In genomic region chr20:1809121-1809520, GRCh38 we compare ENCODE assay signal across 12 cellular contexts.
DNase-seq lines count a peak whose midpoint lies in the region; ATAC-seq and TF ChIP-seq lines count a peak whose summit lies in the region.
"Had no signal": no experiment of that assay in that cellular context is flagged by ENCODE, and none has a peak within 500 bp of the region (broad histone marks: within the 10 kb centered on the region; RNA-seq: fewer than 3 reads in every experiment).

No MANE protein-coding gene starts in this region.

- no peak overlapping the region for H2AFZ ChIP-seq in fibroblast of lung (ENCODE audit: low read length)

- no peak overlapping the region for H3K27ac Mint-ChIP-seq in activated naive CD4-positive, alpha-beta T cell treated with anti-CD3 and anti-CD28 coated beads for 36 hours
- H3K27ac Mint-ChIP-seq in naive thymus-derived CD4-positive, alpha-beta T cell: no peak overlapping the region
- no peak overlapping the region for H3K27ac Mint-ChIP-seq in T-helper 2 cell treated with Interferon-gamma antibody and Interleukin-4, amounts not matched to agents 5 μg/mL and 100 μg/mL, for 36 hours
- H3K27ac Mint-ChIP-seq in activated T-cell treated with anti-CD3 and anti-CD28 coated beads, Interleukin-2, amount 50 U/mL, for 24 hours: no peak overlapping the region
- H3K27ac Mint-ChIP-seq: activated CD4-positive, alpha-beta T cell treated with anti-CD3 and anti-CD28 coated beads, Interleukin-2, amount 10 ng/mL, durations not matched to agents 24 days and 14 days had no signal

- H3K4me1 ChIP-seq in fibroblast of lung (ENCODE audit: control insufficient read depth, extremely low read depth, insufficient read depth, low read length) (peaks cover 40% of the 10 kb centered on the region), thoracic aorta (ENCODE audit: control insufficient read depth in 1 of 2, low read depth in 2 of 2) (peaks cover 32 to 53% of the 10 kb centered on the region in 2 donors)
- no peaks in the 10 kb centered on the region for H3K4me1 ChIP-seq in naive thymus-derived CD4-positive, alpha-beta T cell (ENCODE audit: control insufficient read depth in 2 of 2, insufficient read depth in 2 of 2, low read length in 2 of 2)

- TF ChIP-seq CTCF in fibroblast of lung (conservative IDR thresholded peaks at IDR 0.05 in 1 of 2, IDR thresholded peaks at IDR 0.05 in 1 of 2; ENCODE audit: low read depth in 1 of 2, low read length in 2 of 2): no peak
- no peak for TF ChIP-seq CTCF in thoracic aorta (IDR thresholded peaks at IDR 0.05)

- peak overlapping the region; percentile 81 for H3K27ac ChIP-seq in fibroblast of lung (ENCODE audit: insufficient read depth, low read length)
- peak overlapping the region; percentile 10 to 73 for H3K27ac ChIP-seq in thoracic aorta
- no peak overlapping the region for H3K27ac ChIP-seq in naive thymus-derived CD4-positive, alpha-beta T cell (ENCODE audit: low read depth, low read length)

- no peaks in the 10 kb centered on the region for H3K79me2 ChIP-seq in fibroblast of lung (ENCODE audit: control insufficient read depth, insufficient read depth, low read length)

- H3K36me3 Mint-ChIP-seq in activated naive CD4-positive, alpha-beta T cell treated with anti-CD3 and anti-CD28 coated beads for 36 hours (ENCODE audit: low read depth): no peaks in the 10 kb centered on the region
- H3K36me3 Mint-ChIP-seq in naive thymus-derived CD4-positive, alpha-beta T cell: no peaks in the 10 kb centered on the region
- H3K36me3 Mint-ChIP-seq in T-helper 2 cell treated with Interferon-gamma antibody and Interleukin-4, amounts not matched to agents 5 μg/mL and 100 μg/mL, for 36 hours (ENCODE audit: low read depth): no peaks in the 10 kb centered on the region
- no peaks in the 10 kb centered on the region for H3K36me3 Mint-ChIP-seq in activated T-cell treated with anti-CD3 and anti-CD28 coated beads, Interleukin-2, amount 50 U/mL, for 24 hours (ENCODE audit: low read depth)

- no peak overlapping the region for H3K9ac ChIP-seq in fibroblast of lung (ENCODE audit: insufficient read depth, low read length)

- H3K4me2 ChIP-seq in fibroblast of lung (ENCODE audit: extremely low read depth, insufficient read depth, low read length): peak overlapping the region; percentile 1

- no peaks in the 10 kb centered on the region for H4K20me1 ChIP-seq in fibroblast of lung (ENCODE audit: control insufficient read depth, extremely low read depth, insufficient read depth, low read length)

- no peak for ATAC-seq in thoracic aorta (ENCODE audit: insufficient number of reproducible peaks, low FRiP score, low read depth)
- ATAC-seq in naive thymus-derived CD4-positive, alpha-beta T cell: no peak

- no peak overlapping the region for H3K4me3 Mint-ChIP-seq in activated naive CD4-positive, alpha-beta T cell treated with anti-CD3 and anti-CD28 coated beads for 36 hours
- no peak overlapping the region for H3K4me3 Mint-ChIP-seq in naive thymus-derived CD4-positive, alpha-beta T cell
- H3K4me3 Mint-ChIP-seq in T-helper 2 cell treated with Interferon-gamma antibody and Interleukin-4, amounts not matched to agents 5 μg/mL and 100 μg/mL, for 36 hours: no peak overlapping the region
- H3K4me3 Mint-ChIP-seq in activated T-cell treated with anti-CD3 and anti-CD28 coated beads, Interleukin-2, amount 50 U/mL, for 24 hours: no peak overlapping the region
- H3K4me3 Mint-ChIP-seq: activated CD4-positive, alpha-beta T cell treated with anti-CD3 and anti-CD28 coated beads, Interleukin-2, amount 10 ng/mL, durations not matched to agents 24 days and 14 days; neural crest cell had no signal

- H3K36me3 ChIP-seq in fibroblast of lung (ENCODE audit: control insufficient read depth, insufficient read depth, low read length): no peaks in the 10 kb centered on the region
- H3K36me3 ChIP-seq in thoracic aorta: no peaks in the 10 kb centered on the region
- no peaks in the 10 kb centered on the region for H3K36me3 ChIP-seq in naive thymus-derived CD4-positive, alpha-beta T cell (ENCODE audit: control insufficient read depth in 2 of 3, insufficient read depth in 3 of 3, low read length in 3 of 3)

- H3K4me3 ChIP-seq in fibroblast of lung (replicated peaks in 1 of 4; ENCODE audit: control extremely low read depth in 1 of 4, insufficient read depth in 1 of 4, low read depth in 3 of 4, low read length in 4 of 4) (no peak overlapping the region), thoracic aorta (no peak overlapping the region)
- H3K4me3 ChIP-seq in naive thymus-derived CD4-positive, alpha-beta T cell (ENCODE audit: low read length): no peak overlapping the region

- peaks cover 25% of the 10 kb centered on the region for H3K27me3 Mint-ChIP-seq in activated naive CD4-positive, alpha-beta T cell treated with anti-CD3 and anti-CD28 coated beads for 36 hours (ENCODE audit: low read depth)
- peaks cover 12 to 45% (median 27%) of the 10 kb centered on the region in 5 donors for H3K27me3 Mint-ChIP-seq in naive thymus-derived CD4-positive, alpha-beta T cell
- H3K27me3 Mint-ChIP-seq in T-helper 2 cell treated with Interferon-gamma antibody and Interleukin-4, amounts not matched to agents 5 μg/mL and 100 μg/mL, for 36 hours (ENCODE audit: low read depth): peaks cover 29% of the 10 kb centered on the region
- peaks cover 51% of the 10 kb centered on the region for H3K27me3 Mint-ChIP-seq in activated T-cell treated with anti-CD3 and anti-CD28 coated beads, Interleukin-2, amount 50 U/mL, for 24 hours

- POLR2A ChIA-PET in naive thymus-derived CD4-positive, alpha-beta T cell (lab: Charles Lee): no interaction called here

- DNase-seq in activated naive CD4-positive, alpha-beta T cell treated with anti-CD3 and anti-CD28 coated beads for 36 hours: peak; percentile 25
- DNase-seq in activated naive CD4-positive, alpha-beta T cell treated with anti-CD3 and anti-CD28 coated beads, Interleukin-2, amount 50 U/mL, for 16 hours: no peak
- DNase-seq in T1000 (lab: John Stamatoyannopoulos, UW) (peak; percentile 29), fibroblast of lung (ENCODE audit: low read depth in 2 of 2) (peak; percentile 60 to 96), thoracic aorta (ENCODE audit: low spot score) (no peak)
- no peak for DNase-seq in naive thymus-derived CD4-positive, alpha-beta T cell
- no peak for DNase-seq in T-helper 2 cell treated with Interferon-gamma antibody and Interleukin-4, amounts not matched to agents 5 μg/mL and 100 μg/mL, for 36 hours (ENCODE audit: low spot score)
- no peak for DNase-seq in activated T-cell treated with anti-CD3 and anti-CD28 coated beads, Interleukin-2, amount 50 U/mL, for 24 hours
- DNase-seq: activated CD4-positive, alpha-beta T cell treated with anti-CD3 and anti-CD28 coated beads, Interleukin-2, amount 10 ng/mL, durations not matched to agents 24 days and 14 days; amygdala; stimulated activated CD4-positive, alpha-beta T cell treated with anti-CD3 and anti-CD28 coated beads, Interleukin-4, amount 100 ng/mL, for 24 hours had no signal

- H3K27me3 ChIP-seq in fibroblast of lung (ENCODE audit: control insufficient read depth, insufficient read depth, low read length) (no peaks in the 10 kb centered on the region), thoracic aorta (replicated peaks; ENCODE audit: insufficient read depth) (no peaks in the 10 kb centered on the region)
- peaks cover 0 to 4% of the 10 kb centered on the region in 2 donors for H3K27me3 ChIP-seq in naive thymus-derived CD4-positive, alpha-beta T cell (ENCODE audit: control insufficient read depth in 2 of 2, insufficient read depth in 2 of 2, low read length in 2 of 2)

- no peaks in the 10 kb centered on the region for H3K9me3 Mint-ChIP-seq in activated naive CD4-positive, alpha-beta T cell treated with anti-CD3 and anti-CD28 coated beads for 36 hours
- peaks cover 0 to 2% (median 0%) of the 10 kb centered on the region in 11 donors for H3K9me3 Mint-ChIP-seq in naive thymus-derived CD4-positive, alpha-beta T cell
- H3K9me3 Mint-ChIP-seq in T-helper 2 cell treated with Interferon-gamma antibody and Interleukin-4, amounts not matched to agents 5 μg/mL and 100 μg/mL, for 36 hours: no peaks in the 10 kb centered on the region
- no peaks in the 10 kb centered on the region for H3K9me3 Mint-ChIP-seq in activated T-cell treated with anti-CD3 and anti-CD28 coated beads, Interleukin-2, amount 50 U/mL, for 24 hours
- H3K9me3 Mint-ChIP-seq: activated CD4-positive, alpha-beta T cell treated with anti-CD3 and anti-CD28 coated beads, Interleukin-2, amount 10 ng/mL, durations not matched to agents 24 days and 14 days; neural crest cell had no signal

- CTCF ChIA-PET in activated naive CD4-positive, alpha-beta T cell treated with anti-CD3 and anti-CD28 coated beads for 36 hours (lab: Charles Lee): interaction anchor here (1.3 kb wide), 1 partner anchor 9 kb away, joined by 3 read pairs; no protein-coding TSS in a partner anchor
- CTCF ChIA-PET in naive thymus-derived CD4-positive, alpha-beta T cell (lab: Charles Lee): no interaction called here

- H3K4me1 Mint-ChIP-seq in activated naive CD4-positive, alpha-beta T cell treated with anti-CD3 and anti-CD28 coated beads for 36 hours (ENCODE audit: low read depth): peaks cover 23% of the 10 kb centered on the region
- peaks cover 0 to 11% (median 9%) of the 10 kb centered on the region in 7 donors for H3K4me1 Mint-ChIP-seq in naive thymus-derived CD4-positive, alpha-beta T cell
- H3K4me1 Mint-ChIP-seq in T-helper 2 cell treated with Interferon-gamma antibody and Interleukin-4, amounts not matched to agents 5 μg/mL and 100 μg/mL, for 36 hours (ENCODE audit: low read depth): peaks cover 4% of the 10 kb centered on the region
- peaks cover 14% of the 10 kb centered on the region for H3K4me1 Mint-ChIP-seq in activated T-cell treated with anti-CD3 and anti-CD28 coated beads, Interleukin-2, amount 50 U/mL, for 24 hours (ENCODE audit: low read depth)

- no peaks in the 10 kb centered on the region for H3K9me3 ChIP-seq in fibroblast of lung (ENCODE audit: control insufficient read depth, insufficient read depth, low read depth, low read length)
- no peaks in the 10 kb centered on the region for H3K9me3 ChIP-seq in thoracic aorta
- no peaks in the 10 kb centered on the region for H3K9me3 ChIP-seq in naive thymus-derived CD4-positive, alpha-beta T cell (ENCODE audit: control insufficient read depth in 2 of 3, low read length in 3 of 3)

- intact Hi-C loops in activated naive CD4-positive, alpha-beta T cell treated with anti-CD3 and anti-CD28 coated beads for 36 hours (cut with micrococcal nuclease): no loop called here
- intact Hi-C loops in naive thymus-derived CD4-positive, alpha-beta T cell (cut with micrococcal nuclease): no loop called here

Comparison
In these comparisons a context has a peak if more than half of its experiments do, and no peak if none do; other contexts are left out.
1. DNase-seq: peak in activated naive CD4-positive, alpha-beta T cell treated with anti-CD3 and anti-CD28 coated beads for 36 hours (single experiment), T1000 (single experiment) and fibroblast of lung (2 of 2); none in activated naive CD4-positive, alpha-beta T cell treated with anti-CD3 and anti-CD28 coated beads, Interleukin-2, amount 50 U/mL, for 16 hours (single experiment), thoracic aorta (single experiment), naive thymus-derived CD4-positive, alpha-beta T cell (0 of 9), T-helper 2 cell treated with Interferon-gamma antibody and Interleukin-4, amounts not matched to agents 5 μg/mL and 100 μg/mL, for 36 hours (single experiment) and activated T-cell treated with anti-CD3 and anti-CD28 coated beads, Interleukin-2, amount 50 U/mL, for 24 hours (single experiment).